8 cellular contexts compared by ENCODE assay signal in the genomic region with DNA sequence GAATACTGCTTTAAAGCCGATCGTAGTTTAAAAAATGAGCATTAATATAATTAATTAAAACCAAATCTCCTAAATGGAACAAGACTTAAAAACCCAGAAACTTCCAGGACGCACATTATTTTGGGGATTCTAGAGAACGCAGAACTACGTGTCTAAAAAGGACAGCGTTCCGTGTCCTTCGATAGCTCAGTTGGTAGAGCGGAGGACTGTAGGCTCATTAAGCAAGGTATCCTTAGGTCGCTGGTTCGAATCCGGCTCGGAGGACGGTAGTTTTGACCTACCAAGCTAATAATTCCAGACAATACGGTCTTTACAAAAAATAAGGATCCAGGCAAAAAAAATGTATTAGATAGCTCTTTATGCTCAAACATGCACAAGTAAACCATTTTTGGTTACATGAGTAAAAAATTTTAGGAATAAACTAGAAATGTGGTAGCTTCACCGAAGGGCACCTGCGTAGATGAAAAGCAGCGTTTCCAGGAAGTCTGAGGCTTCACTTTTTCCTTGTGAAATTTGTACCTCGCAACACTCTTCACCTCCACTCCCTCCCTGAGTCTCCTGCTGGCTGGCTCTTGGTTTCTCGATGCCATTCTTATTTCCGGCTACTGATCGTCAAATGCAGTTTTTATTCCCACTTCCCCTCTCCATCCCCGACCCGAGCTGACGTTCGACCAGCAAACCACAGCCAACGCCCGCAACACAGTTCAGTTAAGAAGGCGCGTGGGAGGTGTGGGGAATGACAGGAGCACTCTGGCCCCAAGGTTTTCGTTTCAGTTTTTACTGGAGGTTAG. TPM values are rescaled to one million over a fixed set of nuclear protein-coding genes. Genes with fewer than 3 reads are reported as not detected.
DNase-seq lines count a peak whose midpoint lies in the region; ATAC-seq and TF ChIP-seq lines count a peak whose summit lies in the region.

No MANE protein-coding gene starts in this region.

- peak overlapping the region in 3 of 4 donors; percentile 21 to 35 (median 24) for H3K4me3 ChIP-seq in stomach

- no peak for ATAC-seq in HG02840 (IDR thresholded peaks at IDR 0.05; ENCODE audit: low FRiP score, unreplicated experiment)

- intact Hi-C loops in stomach (cut with DNase I; ENCODE audit: low total_unique reads) = no loop called here

- WGBS in stomach, 5 donors = 3 to 8% (median 6%) methylated on average over 31 of the region's 31 CpGs

- peaks cover 0 to 26% (median 6%) of the 10 kb centered on the region in 4 donors for H3K4me1 ChIP-seq in stomach

- no peak for TF ChIP-seq CTCF in stomach (IDR thresholded peaks at IDR 0.05)

- H3K27me3 ChIP-seq in stomach = peaks cover 0 to 57% (median 17%) of the 10 kb centered on the region in 3 donors

- H3K9me3 ChIP-seq in stomach = peaks cover 0 to 24% (median 15%) of the 10 kb centered on the region in 4 donors

- no peak overlapping the region for H3K27ac ChIP-seq in stomach

- TF ChIP-seq EP300 in stomach (IDR thresholded peaks at IDR 0.05) = no peak

- TF ChIP-seq POLR2A in stomach (IDR thresholded peaks at IDR 0.05) = no peak

- DNase-seq in CD1c-positive myeloid dendritic cell (ENCODE audit: extremely low spot score) (peak; percentile 94), LHCN-M2 (ENCODE audit: low read depth) (peak; percentile 85), ecto neural progenitor cell (ENCODE audit: low spot score) (peak; percentile 62), midbrain (lab: John Stamatoyannopoulos, UW) (peak; percentile 31), stomach (no peak), NCI-H1436 treated with DMSO at 0.1 percent for 48 hours (lab: John Stamatoyannopoulos, UW) (no peak)
- DNase-seq in activated CD4-positive, CD25-positive, alpha-beta regulatory T cell treated with anti-CD3 and anti-CD28 coated beads, Interleukin-2, amount 50 U/mL, for 72 hours = peak; percentile 67

- H3K36me3 ChIP-seq in stomach = no peaks in the 10 kb centered on the region

RNA-seq across cellular contexts. Expression of a gene that starts 19.6 kb away (rescaled TPM):
- 16.7 and 20.6 TPM in 2 replicates for total RNA-seq in LHCN-M2 (2014; rRNA removed)
- 12.2 TPM for polyA plus RNA-seq in LHCN-M2 (2012)
- 10 to 100 TPM in 3 of 5 donors, 1 to 10 TPM in 1, not detected in 1; 7.2 to 16.9 (median 14.0) TPM for total RNA-seq in stomach
- polyA plus RNA-seq in stomach = 10 to 100 TPM; 12.6 to 18.0 (median 15.1) TPM

RNA-seq across cellular contexts. Expression of a gene that starts 39.0 kb away (rescaled TPM):
- total RNA-seq in LHCN-M2 (2014; rRNA removed) (72.8 and 96.6 TPM in 2 replicates), stomach (10 to 100 TPM; 11.3 to 96.0 (median 66.1) TPM)
- 31.7 TPM for polyA plus RNA-seq in LHCN-M2 (2012)
- polyA plus RNA-seq in stomach = 10 to 100 TPM; 22.4 to 46.3 (median 29.2) TPM

Comparison
In these comparisons a context has a peak if more than half of its experiments do, and no peak if none do; other contexts are left out.
1. DNase-seq: peak in CD1c-positive myeloid dendritic cell (single experiment), LHCN-M2 (single experiment), activated CD4-positive, CD25-positive, alpha-beta regulatory T cell treated with anti-CD3 and anti-CD28 coated beads, Interleukin-2, amount 50 U/mL, for 72 hours (single experiment), ecto neural progenitor cell (single experiment) and midbrain (single experiment); none in stomach (single experiment) and NCI-H1436 treated with DMSO at 0.1 percent for 48 hours (single experiment).